ENCODE assay signal across 8 cellular contexts in the genomic region with DNA sequence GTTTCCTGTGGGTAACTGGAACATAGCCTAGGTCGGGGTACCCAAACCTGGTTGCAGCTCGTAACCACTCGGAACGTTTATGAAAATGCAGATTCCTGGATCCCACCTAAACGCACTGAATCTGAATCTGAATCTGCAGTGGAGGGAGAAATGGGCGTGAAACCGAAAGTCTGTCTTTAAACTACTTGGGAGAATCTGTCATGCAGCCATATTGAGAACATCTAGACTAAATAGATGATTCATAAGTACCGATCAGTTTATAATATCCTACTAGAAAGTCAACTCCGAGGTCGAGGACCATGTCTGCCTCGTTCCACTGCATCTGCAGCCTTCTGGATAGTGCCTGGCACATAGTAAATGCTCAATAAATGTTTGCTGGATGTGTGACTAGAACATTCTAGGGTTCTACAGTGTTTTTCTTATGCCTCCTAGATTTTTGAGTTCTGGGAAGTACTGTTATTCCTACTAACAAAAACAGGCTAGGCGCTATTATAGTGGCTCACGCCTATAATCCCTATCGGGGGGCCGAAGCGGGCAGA. TPM values are rescaled to one million over a fixed set of nuclear protein-coding genes. Genes with fewer than 3 reads are reported as not detected.
DNase-seq lines count a peak whose midpoint lies in the region; ATAC-seq and TF ChIP-seq lines count a peak whose summit lies in the region.

No MANE protein-coding gene starts in this region.

- peaks cover 30% of the 10 kb centered on the region for H3K4me1 Mint-ChIP-seq in CD8-positive, alpha-beta T cell (ENCODE audit: low read depth)

- peak overlapping the region; percentile 95 for H3K4me3 Mint-ChIP-seq in CD8-positive, alpha-beta T cell

- H4K20me1 ChIP-seq in KMS-11 (ENCODE audit: insufficient read depth), result no peaks in the 10 kb centered on the region

- H3K9me3 Mint-ChIP-seq in CD8-positive, alpha-beta T cell, result no peaks in the 10 kb centered on the region

- peaks cover 29% of the 10 kb centered on the region for H3K79me2 ChIP-seq in KMS-11 (ENCODE audit: insufficient read depth, low read depth)

- DNase-seq in CD8-positive, alpha-beta T cell, result no peak
- DNase-seq in caudate nucleus (lab: John Stamatoyannopoulos, UW), result no peak
- no peak for DNase-seq in C1 segment of cervical spinal cord (lab: John Stamatoyannopoulos, UW)
- DNase-seq in SKM-1 treated with dmso at 0.1 percent for 144 hours (lab: John Stamatoyannopoulos, UW; ENCODE audit: unreplicated experiment), result no peak

- H3K27ac Mint-ChIP-seq in CD8-positive, alpha-beta T cell, result peak overlapping the region; percentile 96

- H3K27ac ChIP-seq in CD8-positive, alpha-beta T cell (ENCODE audit: low read depth, low read length), result peak overlapping the region; percentile 80
- peak overlapping the region; percentile 73 for H3K27ac ChIP-seq in KMS-11
- H3K27ac ChIP-seq in caudate nucleus (ENCODE audit: low read depth, low read length), result peak overlapping the region; percentile 99
- H3K27ac ChIP-seq in muscle layer of duodenum (ENCODE audit: low read length), result peak overlapping the region; percentile 82

- H3K4me1 ChIP-seq in CD8-positive, alpha-beta T cell (ENCODE audit: insufficient read depth, low read length), result peaks cover 17% of the 10 kb centered on the region
- H3K4me1 ChIP-seq in KMS-11 (ENCODE audit: low read depth, poor library complexity, severe bottlenecking), result peaks cover 16% of the 10 kb centered on the region
- H3K4me1 ChIP-seq in muscle layer of duodenum (ENCODE audit: control insufficient read depth in 1 of 2, insufficient read depth in 2 of 2, low read length in 2 of 2), result peaks cover 0 to 30% of the 10 kb centered on the region in 2 donors

- H3K9ac ChIP-seq in KMS-11, result peak overlapping the region; percentile 74

- no peak for ATAC-seq in CD8-positive, alpha-beta T cell
- ATAC-seq in HG03521 (IDR thresholded peaks at IDR 0.05; ENCODE audit: unreplicated experiment) (no peak), GM19395 (IDR thresholded peaks at IDR 0.05; ENCODE audit: unreplicated experiment) (no peak)

- no peaks in the 10 kb centered on the region for H3K27me3 ChIP-seq in CD8-positive, alpha-beta T cell (ENCODE audit: insufficient read depth, low read length)
- no peaks in the 10 kb centered on the region for H3K27me3 ChIP-seq in KMS-11 (ENCODE audit: insufficient read depth, low read depth)
- no peaks in the 10 kb centered on the region for H3K27me3 ChIP-seq in muscle layer of duodenum (ENCODE audit: low read depth, low read length)

- POLR2A ChIA-PET in CD8-positive, alpha-beta T cell (lab: Charles Lee), result no interaction called here

- H3K36me3 Mint-ChIP-seq in CD8-positive, alpha-beta T cell, result peaks cover 38% of the 10 kb centered on the region

- H3K4me2 ChIP-seq in KMS-11, result peak overlapping the region; percentile 86

- no peaks in the 10 kb centered on the region for H3K9me3 ChIP-seq in CD8-positive, alpha-beta T cell (ENCODE audit: low read length)
- no peaks in the 10 kb centered on the region for H3K9me3 ChIP-seq in muscle layer of duodenum (ENCODE audit: control insufficient read depth in 1 of 2, low read length in 2 of 2)

- intact Hi-C loops in CD8-positive, alpha-beta T cell (cut with DNase I, micrococcal nuclease), result loop anchor here (2.0 to 5.0 kb wide), 6 partner anchors 40 to 714 kb away; a partner anchor contains a TSS

- peaks cover 9% of the 10 kb centered on the region for H3K36me3 ChIP-seq in CD8-positive, alpha-beta T cell (ENCODE audit: insufficient read depth, low read length)
- no peaks in the 10 kb centered on the region for H3K36me3 ChIP-seq in KMS-11 (ENCODE audit: insufficient read depth)
- H3K36me3 ChIP-seq in muscle layer of duodenum (ENCODE audit: control insufficient read depth in 1 of 2, insufficient read depth in 2 of 2, low read length in 2 of 2), result peaks cover 9 to 34% of the 10 kb centered on the region in 2 donors

- no peaks in the 10 kb centered on the region for H3K27me3 Mint-ChIP-seq in CD8-positive, alpha-beta T cell (ENCODE audit: low read depth)

- no peak for TF ChIP-seq CTCF in CD8-positive, alpha-beta T cell (IDR thresholded peaks at IDR 0.05)
- TF ChIP-seq CTCF in KMS-11 (conservative IDR thresholded peaks at IDR 0.05; ENCODE audit: low read depth, low read length), result no peak

- H2AFZ ChIP-seq in KMS-11 (ENCODE audit: low read depth), result peak overlapping the region; percentile 82; the same call in 1 of the 2 replicates

- CTCF ChIA-PET in CD8-positive, alpha-beta T cell (lab: Charles Lee), result interaction anchor here (1.4 kb wide), 1 partner anchor 27 kb away, joined by 3 read pairs; no protein-coding TSS in a partner anchor

- H3K4me3 ChIP-seq in CD8-positive, alpha-beta T cell (ENCODE audit: low read depth, low read length), result peak overlapping the region; percentile 89
- H3K4me3 ChIP-seq in KMS-11 (IDR thresholded peaks at IDR 0.05; ENCODE audit: insufficient read depth, low read depth, low read length) (no peak overlapping the region), muscle layer of duodenum (ENCODE audit: low read depth in 1 of 2, low read length in 2 of 2) (peak overlapping the region; percentile 86 to 95)

RNA-seq across cellular contexts. Expression of a gene that starts 0.6 kb away (rescaled TPM):
- total RNA-seq in CD8-positive, alpha-beta T cell, result 10 to 100 TPM; 18.2 to 20.1 TPM

RNA-seq across cellular contexts. Expression of a gene that starts 1.0 kb away (rescaled TPM):
- total RNA-seq in CD8-positive, alpha-beta T cell, result 10 to 100 TPM in 1 of 2 experiments, 1 to 10 TPM in 1; 9.8 to 12.9 TPM

RNA-seq across cellular contexts. Expression of a gene that starts 17.1 kb away (rescaled TPM):
- 1 to 10 TPM; 2.2 to 2.4 TPM for total RNA-seq in CD8-positive, alpha-beta T cell

RNA-seq across cellular contexts. Expression of a gene that starts 47.2 kb away (rescaled TPM):
- 1 to 10 TPM; 3.5 to 4.3 TPM for total RNA-seq in CD8-positive, alpha-beta T cell

RNA-seq across cellular contexts. Expression of a gene that starts 47.5 kb away (rescaled TPM):
- total RNA-seq in CD8-positive, alpha-beta T cell, result 10 to 100 TPM; 49.9 to 59.0 TPM
